Comparison of ENCODE assay signal across 10 cellular contexts in the genomic region with DNA sequence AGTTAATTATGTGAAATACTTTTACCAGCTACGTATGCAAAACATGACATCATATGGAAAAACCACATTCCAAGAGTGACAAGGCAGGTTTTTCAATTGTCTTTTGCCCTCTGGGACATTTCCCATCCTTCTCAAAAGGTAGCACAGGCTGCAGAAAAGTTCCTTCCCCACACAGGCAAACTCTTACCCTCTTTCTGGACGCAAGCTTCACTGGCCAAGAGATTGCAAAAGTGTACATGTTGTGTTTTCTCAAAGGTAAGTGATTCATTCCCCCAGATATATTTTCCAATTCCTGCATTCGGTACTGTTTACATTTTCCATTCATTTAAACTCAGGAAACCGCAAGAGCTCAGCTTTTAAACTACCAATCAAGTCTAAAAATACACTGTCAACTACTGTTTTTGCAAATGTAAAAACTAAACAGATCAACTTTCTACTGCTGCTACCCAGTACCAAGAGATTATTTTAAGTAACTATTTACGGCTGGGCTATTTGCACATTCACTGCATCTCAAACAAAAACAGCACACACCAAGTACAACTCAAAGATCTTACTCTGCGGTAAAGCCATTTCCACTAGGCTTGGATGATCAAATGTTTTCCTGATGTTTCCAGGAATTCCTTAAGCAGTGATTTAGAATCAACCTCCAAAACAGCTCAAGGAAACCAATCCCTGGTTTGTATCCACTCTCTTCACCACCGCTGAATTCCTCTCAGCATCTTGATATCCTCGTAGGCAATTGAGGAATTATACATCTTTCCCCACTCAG.
DNase-seq lines count a peak whose midpoint lies in the region; ATAC-seq, FAIRE-seq and TF ChIP-seq lines count a peak whose summit lies in the region.
"Had no signal": no experiment of that assay in that cellular context is flagged by ENCODE, and none has a peak within 500 bp of the region (broad histone marks: within the 10 kb centered on the region; RNA-seq: fewer than 3 reads in every experiment).

No MANE protein-coding gene starts in this region.

- no peak for FAIRE-seq in kidney (lab: Jason Lieb, UNC)

- H3K9me3 ChIP-seq in kidney (ENCODE audit: control insufficient read depth in 1 of 2, low read length in 2 of 2) (no peaks in the 10 kb centered on the region), uterus (no peaks in the 10 kb centered on the region)

- no peaks in the 10 kb centered on the region for H3K27me3 ChIP-seq in brain microvascular endothelial cell (replicated peaks)
- H3K27me3 ChIP-seq in uterus = no peaks in the 10 kb centered on the region

- peak overlapping the region; percentile 66 to 71 for H3K9ac ChIP-seq in kidney (ENCODE audit: low read length in 2 of 2)

- H3K27ac ChIP-seq in brain microvascular endothelial cell (peak overlapping the region; percentile 19), kidney (ENCODE audit: low read depth in 2 of 2, low read length in 2 of 2) (peak overlapping the region; percentile 64 to 83), uterus (peak overlapping the region; percentile 78 to 86)

- TF ChIP-seq CTCF in brain microvascular endothelial cell (IDR thresholded peaks at IDR 0.05; ENCODE audit: low read depth, low read length, missing control alignments) (no peak), kidney (IDR thresholded peaks at IDR 0.05; ENCODE audit: borderline replicate concordance, extremely low read depth, insufficient read depth) (no peak), uterus (IDR thresholded peaks at IDR 0.05) (no peak)

- H3K36me3 Mint-ChIP-seq in activated T-cell treated with anti-CD3 and anti-CD28 coated beads, Interleukin-2, amount 50 U/mL, for 72 hours (ENCODE audit: insufficient read depth in 2 of 2) = no peaks in the 10 kb centered on the region
- peaks cover 11% of the 10 kb centered on the region for H3K36me3 Mint-ChIP-seq in activated T-cell treated with anti-CD3 and anti-CD28 coated beads, Interleukin-2, amount 50 U/mL, for 4 hours (ENCODE audit: insufficient read depth)
- H3K36me3 Mint-ChIP-seq: stimulated activated effector memory CD8-positive, alpha-beta T cell treated with anti-CD3 and anti-CD28 coated beads, Interleukin-12 subunit alpha, Interleukin-12 subunit beta, amount 100 ng/mL, for 72 hours had no signal

- peak overlapping the region; percentile 30 for H3K27ac Mint-ChIP-seq in activated T-cell treated with anti-CD3 and anti-CD28 coated beads, Interleukin-2, amount 50 U/mL, for 72 hours
- H3K27ac Mint-ChIP-seq: stimulated activated effector memory CD8-positive, alpha-beta T cell treated with anti-CD3 and anti-CD28 coated beads, Interleukin-12 subunit alpha, Interleukin-12 subunit beta, amount 100 ng/mL, for 72 hours had no signal

- no peak for TF ChIP-seq POLR2A in uterus (IDR thresholded peaks at IDR 0.05)

- no peaks in the 10 kb centered on the region for H3K27me3 Mint-ChIP-seq in activated T-cell treated with anti-CD3 and anti-CD28 coated beads, Interleukin-2, amount 50 U/mL, for 72 hours (ENCODE audit: low read depth)
- no peaks in the 10 kb centered on the region for H3K27me3 Mint-ChIP-seq in activated T-cell treated with anti-CD3 and anti-CD28 coated beads, Interleukin-2, amount 50 U/mL, for 4 hours (ENCODE audit: low read depth)

- DNase-seq in activated T-cell treated with anti-CD3 and anti-CD28 coated beads, Interleukin-2, amount 50 U/mL, for 72 hours = no peak
- no peak for DNase-seq in activated T-cell treated with anti-CD3 and anti-CD28 coated beads, Interleukin-2, amount 50 U/mL, for 4 hours
- DNase-seq in brain microvascular endothelial cell = peak; percentile 10
- DNase-seq in kidney = no peak
- DNase-seq in uterus = no peak

- H3K4me1 ChIP-seq in kidney (ENCODE audit: control insufficient read depth in 1 of 2, insufficient read depth in 1 of 2, low read depth in 1 of 2, low read length in 2 of 2) (peaks cover 11 to 24% of the 10 kb centered on the region in 2 donors), uterus (no peaks in the 10 kb centered on the region)

- H3K36me3 ChIP-seq in brain microvascular endothelial cell (replicated peaks) (no peaks in the 10 kb centered on the region), kidney (ENCODE audit: control insufficient read depth in 1 of 2, insufficient read depth in 2 of 2, low read length in 2 of 2) (peaks cover 0 to 6% of the 10 kb centered on the region in 2 donors), uterus (no peaks in the 10 kb centered on the region)

- in situ Hi-C loops in brain microvascular endothelial cell (cut with HindIII; ENCODE audit: low pct_ligation_motif_present, low sequenced_read_pairs) = no loop called here

- H3K4me3 ChIP-seq in brain microvascular endothelial cell (ENCODE audit: low read depth, low read length) (peak overlapping the region; percentile 13), kidney (ENCODE audit: low read length in 2 of 2) (peak overlapping the region; percentile 45 to 77), uterus (peak overlapping the region; percentile 33 to 34)
- H3K4me3 ChIP-seq: lung had no signal

- H3K4me3 Mint-ChIP-seq in activated T-cell treated with anti-CD3 and anti-CD28 coated beads, Interleukin-2, amount 50 U/mL, for 72 hours = no peak overlapping the region
- H3K4me3 Mint-ChIP-seq in activated T-cell treated with anti-CD3 and anti-CD28 coated beads, Interleukin-2, amount 50 U/mL, for 4 hours = no peak overlapping the region
- H3K4me3 Mint-ChIP-seq: stimulated activated effector memory CD8-positive, alpha-beta T cell treated with anti-CD3 and anti-CD28 coated beads, Interleukin-12 subunit alpha, Interleukin-12 subunit beta, amount 100 ng/mL, for 72 hours had no signal

- peaks cover 5% of the 10 kb centered on the region for H3K4me1 Mint-ChIP-seq in activated T-cell treated with anti-CD3 and anti-CD28 coated beads, Interleukin-2, amount 50 U/mL, for 72 hours (ENCODE audit: low read depth)
- no peaks in the 10 kb centered on the region for H3K4me1 Mint-ChIP-seq in activated T-cell treated with anti-CD3 and anti-CD28 coated beads, Interleukin-2, amount 50 U/mL, for 4 hours (ENCODE audit: low read depth)

- H3K9me3 Mint-ChIP-seq in activated T-cell treated with anti-CD3 and anti-CD28 coated beads, Interleukin-2, amount 50 U/mL, for 72 hours = no peaks in the 10 kb centered on the region
- H3K9me3 Mint-ChIP-seq in activated T-cell treated with anti-CD3 and anti-CD28 coated beads, Interleukin-2, amount 50 U/mL, for 4 hours = no peaks in the 10 kb centered on the region
- H3K9me3 Mint-ChIP-seq: stimulated activated effector memory CD8-positive, alpha-beta T cell treated with anti-CD3 and anti-CD28 coated beads, Interleukin-12 subunit alpha, Interleukin-12 subunit beta, amount 100 ng/mL, for 72 hours had no signal

- intact Hi-C loops in kidney (cut with DNase I) = no loop called here
- intact Hi-C loops in uterus (cut with DNase I; ENCODE audit: low total_unique reads) = no loop called here

- no peak for ATAC-seq in activated T-cell treated with anti-CD3 and anti-CD28 coated beads, Interleukin-2, amount 50 U/mL, for 72 hours (replicated peaks in 1 of 2)
- no peak for ATAC-seq in activated T-cell treated with anti-CD3 and anti-CD28 coated beads, Interleukin-2, amount 50 U/mL, for 4 hours
- ATAC-seq in HG03571 (IDR thresholded peaks at IDR 0.05; ENCODE audit: unreplicated experiment) (no peak), GM18498 (IDR thresholded peaks at IDR 0.05; ENCODE audit: unreplicated experiment) (no peak), HG03175 (IDR thresholded peaks at IDR 0.05; ENCODE audit: unreplicated experiment) (no peak)
- ATAC-seq: stimulated activated effector memory CD8-positive, alpha-beta T cell treated with anti-CD3 and anti-CD28 coated beads, Interleukin-12 subunit alpha, Interleukin-12 subunit beta, amount 100 ng/mL, for 72 hours had no signal

Comparison
In these comparisons a context has a peak if more than half of its experiments do, and no peak if none do; other contexts are left out.
1. H3K27ac ChIP-seq: peak in every context shown above with its lines; median percentile 82 in uterus; 74 in kidney; 19 in brain microvascular endothelial cell.